9 cellular contexts compared by ENCODE assay signal in genomic region chr4:183797041-183797444, GRCh38.
DNase-seq lines count a peak whose midpoint lies in the region; ATAC-seq and TF ChIP-seq lines count a peak whose summit lies in the region.
"Had no signal": no experiment of that assay in that cellular context is flagged by ENCODE, and none has a peak within 500 bp of the region (broad histone marks: within the 10 kb centered on the region; RNA-seq: fewer than 3 reads in every experiment).

No MANE protein-coding gene starts in this region.

- TF ChIP-seq CTCF in astrocyte of the spinal cord (IDR thresholded peaks at IDR 0.05; ENCODE audit: low read depth, low read length) (no peak), tibial artery (IDR thresholded peaks at IDR 0.05) (no peak)

- H3K4me3 Mint-ChIP-seq in T-helper 1 cell treated with Interleukin-12 subunit alpha and Interleukin-12 subunit beta and Interleukin-4 antibody, amounts not matched to agents 30 μg/mL and 1 μg/mL, for 36 hours, result peak overlapping the region; percentile 50
- H3K4me3 Mint-ChIP-seq: memory B cell had no signal

- no peak overlapping the region for H3K27ac Mint-ChIP-seq in T-helper 1 cell treated with Interleukin-12 subunit alpha and Interleukin-12 subunit beta and Interleukin-4 antibody, amounts not matched to agents 30 μg/mL and 1 μg/mL, for 36 hours
- H3K27ac Mint-ChIP-seq: memory B cell had no signal

- H3K4me3 ChIP-seq in astrocyte of the spinal cord (ENCODE audit: low read depth, low read length) (peak overlapping the region; percentile 17), tibial artery (peak overlapping the region; percentile 38 to 51)

- no peak overlapping the region for H3K27ac ChIP-seq in tibial artery

- peaks cover 68% of the 10 kb centered on the region for H3K27me3 Mint-ChIP-seq in T-helper 1 cell treated with Interleukin-12 subunit alpha and Interleukin-12 subunit beta and Interleukin-4 antibody, amounts not matched to agents 30 μg/mL and 1 μg/mL, for 36 hours (ENCODE audit: low read depth)

- H3K36me3 ChIP-seq in tibial artery, result no peaks in the 10 kb centered on the region

- H3K9me3 ChIP-seq in tibial artery, result peaks cover 0 to 17% (median 17%) of the 10 kb centered on the region in 3 donors

- peaks cover 0 to 43% of the 10 kb centered on the region in 2 donors for H3K27me3 ChIP-seq in tibial artery

- peaks cover 8% of the 10 kb centered on the region for H3K4me1 Mint-ChIP-seq in T-helper 1 cell treated with Interleukin-12 subunit alpha and Interleukin-12 subunit beta and Interleukin-4 antibody, amounts not matched to agents 30 μg/mL and 1 μg/mL, for 36 hours (ENCODE audit: low read depth)
- H3K4me1 Mint-ChIP-seq: memory B cell had no signal

- intact Hi-C loops in tibial artery (cut with DNase I; ENCODE audit: low total_unique reads), result no loop called here

- H3K4me1 ChIP-seq in tibial artery, result peaks cover 0 to 18% (median 16%) of the 10 kb centered on the region in 4 donors

- H3K9me3 Mint-ChIP-seq in T-helper 1 cell treated with Interleukin-12 subunit alpha and Interleukin-12 subunit beta and Interleukin-4 antibody, amounts not matched to agents 30 μg/mL and 1 μg/mL, for 36 hours, result peaks cover 21% of the 10 kb centered on the region

- in situ Hi-C loops in astrocyte of the spinal cord (cut with HindIII; ENCODE audit: low sequenced_read_pairs), result no loop called here

- ATAC-seq in left lobe of liver, result peak; percentile 67
- no peak for ATAC-seq in HG02571 (IDR thresholded peaks at IDR 0.05; ENCODE audit: unreplicated experiment)

- DNase-seq in T-helper 1 cell (no peak), astrocyte of the spinal cord (ENCODE audit: low read depth, low spot score) (no peak), left lobe of liver (ENCODE audit: low spot score) (no peak), tibial artery (no peak), GF-D8 (lab: John Stamatoyannopoulos, UW) (no peak), NCI-H1092 (lab: John Stamatoyannopoulos, UW) (no peak)

- no peaks in the 10 kb centered on the region for H3K36me3 Mint-ChIP-seq in T-helper 1 cell treated with Interleukin-12 subunit alpha and Interleukin-12 subunit beta and Interleukin-4 antibody, amounts not matched to agents 30 μg/mL and 1 μg/mL, for 36 hours (ENCODE audit: low read depth)
- H3K36me3 Mint-ChIP-seq: memory B cell had no signal
